ENCODE assay signal across 1 cellular context in the genomic region with DNA sequence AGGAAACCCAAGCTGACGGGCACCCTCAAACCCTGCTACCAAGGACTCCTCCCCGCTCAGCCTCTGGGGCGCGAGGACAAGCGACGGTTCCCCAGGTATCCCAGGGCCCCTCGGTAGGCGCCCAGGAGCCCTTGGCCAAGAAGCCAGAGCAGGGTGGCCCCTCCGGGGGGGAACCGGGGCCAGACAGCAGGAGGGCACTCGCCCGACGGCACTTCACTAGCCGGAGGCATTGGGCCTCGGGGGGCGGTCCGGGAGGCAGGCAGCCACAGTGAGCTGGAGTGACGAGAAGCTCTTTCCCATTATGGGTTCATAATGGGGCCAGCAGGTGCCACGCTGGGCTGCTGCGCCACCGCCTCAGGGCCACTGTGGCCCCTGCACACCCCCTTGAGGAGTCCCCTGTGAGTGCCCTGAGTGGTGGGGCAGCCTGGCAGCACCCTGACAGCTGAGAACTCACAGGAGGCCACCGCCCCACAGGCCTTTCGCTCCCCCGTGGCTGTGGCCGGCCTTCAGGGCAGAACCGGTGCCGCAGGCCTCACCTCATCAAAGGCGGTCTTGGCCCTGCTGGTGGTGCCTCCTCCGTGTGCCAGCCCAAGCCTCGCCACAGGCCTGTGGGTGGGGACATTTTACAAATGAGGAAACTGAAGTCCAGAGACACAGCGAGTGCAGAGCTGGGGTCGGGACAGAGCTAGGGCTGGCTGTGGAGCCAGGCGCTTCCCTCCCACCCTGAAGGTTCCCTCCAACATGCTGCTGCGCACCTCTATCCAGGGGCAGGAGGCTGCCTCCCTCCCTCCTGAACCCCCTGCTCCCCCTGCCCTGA.
TF ChIP-seq lines count a peak whose summit lies in the region.

No MANE protein-coding gene starts in this region.

TF ChIP-seq in HEK293, 187 proteins besides CTCF, POLR2A, EP300 and RAD21 (continued from another document):
- TF ChIP-seq, protein P1, sequence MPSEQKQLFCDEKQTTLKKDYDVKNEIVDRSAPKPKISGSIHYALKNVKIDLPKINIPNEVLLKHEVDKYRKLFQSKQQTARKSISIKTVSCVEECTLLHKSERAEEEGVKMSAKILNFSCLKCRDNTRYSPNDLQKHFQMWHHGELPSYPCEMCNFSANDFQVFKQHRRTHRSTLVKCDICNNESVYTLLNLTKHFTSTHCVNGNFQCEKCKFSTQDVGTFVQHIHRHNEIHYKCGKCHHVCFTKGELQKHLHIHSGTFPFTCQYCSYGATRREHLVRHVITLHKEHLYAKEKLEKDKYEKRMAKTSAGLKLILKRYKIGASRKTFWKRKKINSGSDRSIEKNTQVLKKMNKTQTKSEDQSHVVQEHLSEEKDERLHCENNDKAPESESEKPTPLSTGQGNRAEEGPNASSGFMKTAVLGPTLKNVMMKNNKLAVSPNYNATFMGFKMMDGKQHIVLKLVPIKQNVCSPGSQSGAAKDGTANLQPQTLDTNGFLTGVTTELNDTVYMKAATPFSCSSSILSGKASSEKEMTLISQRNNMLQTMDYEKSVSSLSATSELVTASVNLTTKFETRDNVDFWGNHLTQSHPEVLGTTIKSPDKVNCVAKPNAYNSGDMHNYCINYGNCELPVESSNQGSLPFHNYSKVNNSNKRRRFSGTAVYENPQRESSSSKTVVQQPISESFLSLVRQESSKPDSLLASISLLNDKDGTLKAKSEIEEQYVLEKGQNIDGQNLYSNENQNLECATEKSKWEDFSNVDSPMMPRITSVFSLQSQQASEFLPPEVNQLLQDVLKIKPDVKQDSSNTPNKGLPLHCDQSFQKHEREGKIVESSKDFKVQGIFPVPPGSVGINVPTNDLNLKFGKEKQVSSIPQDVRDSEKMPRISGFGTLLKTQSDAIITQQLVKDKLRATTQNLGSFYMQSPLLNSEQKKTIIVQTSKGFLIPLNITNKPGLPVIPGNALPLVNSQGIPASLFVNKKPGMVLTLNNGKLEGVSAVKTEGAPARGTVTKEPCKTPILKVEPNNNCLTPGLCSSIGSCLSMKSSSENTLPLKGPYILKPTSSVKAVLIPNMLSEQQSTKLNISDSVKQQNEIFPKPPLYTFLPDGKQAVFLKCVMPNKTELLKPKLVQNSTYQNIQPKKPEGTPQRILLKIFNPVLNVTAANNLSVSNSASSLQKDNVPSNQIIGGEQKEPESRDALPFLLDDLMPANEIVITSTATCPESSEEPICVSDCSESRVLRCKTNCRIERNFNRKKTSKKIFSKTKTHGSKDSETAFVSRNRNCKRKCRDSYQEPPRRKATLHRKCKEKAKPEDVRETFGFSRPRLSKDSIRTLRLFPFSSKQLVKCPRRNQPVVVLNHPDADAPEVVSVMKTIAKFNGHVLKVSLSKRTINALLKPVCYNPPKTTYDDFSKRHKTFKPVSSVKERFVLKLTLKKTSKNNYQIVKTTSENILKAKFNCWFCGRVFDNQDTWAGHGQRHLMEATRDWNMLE (tag by site-specific recombination; conservative IDR thresholded peaks at IDR 0.05; ENCODE audit: low read depth) = no peak
- TF ChIP-seq ZSCAN16 (tag by site-specific recombination; IDR thresholded peaks at IDR 0.05) (no peak), ZIC2 (tag by site-specific recombination; IDR thresholded peaks at IDR 0.05) (0 out of 2 replicates have a peak, but pooled peaks have one; percentile 21), PRDM1 (tag by site-specific recombination; IDR thresholded peaks at IDR 0.05) (no peak), ZBTB1 (tag by site-specific recombination; IDR thresholded peaks at IDR 0.05) (no peak), GLIS1 (tag by site-specific recombination; IDR thresholded peaks at IDR 0.05) (no peak), SCRT1 (tag by site-specific recombination; IDR thresholded peaks at IDR 0.05; ENCODE audit: borderline replicate concordance) (no peak), ZBTB44 (tag by site-specific recombination; IDR thresholded peaks at IDR 0.05) (no peak), ZNF843 (tag by site-specific recombination; IDR thresholded peaks at IDR 0.05) (no peak), ZNF423 (tag by site-specific recombination; IDR thresholded peaks at IDR 0.05) (no peak), KLF1 (tag by site-specific recombination; IDR thresholded peaks at IDR 0.05) (no peak), ZNF2 (tag by site-specific recombination; IDR thresholded peaks at IDR 0.05) (no peak)
- TF ChIP-seq, protein P2, sequence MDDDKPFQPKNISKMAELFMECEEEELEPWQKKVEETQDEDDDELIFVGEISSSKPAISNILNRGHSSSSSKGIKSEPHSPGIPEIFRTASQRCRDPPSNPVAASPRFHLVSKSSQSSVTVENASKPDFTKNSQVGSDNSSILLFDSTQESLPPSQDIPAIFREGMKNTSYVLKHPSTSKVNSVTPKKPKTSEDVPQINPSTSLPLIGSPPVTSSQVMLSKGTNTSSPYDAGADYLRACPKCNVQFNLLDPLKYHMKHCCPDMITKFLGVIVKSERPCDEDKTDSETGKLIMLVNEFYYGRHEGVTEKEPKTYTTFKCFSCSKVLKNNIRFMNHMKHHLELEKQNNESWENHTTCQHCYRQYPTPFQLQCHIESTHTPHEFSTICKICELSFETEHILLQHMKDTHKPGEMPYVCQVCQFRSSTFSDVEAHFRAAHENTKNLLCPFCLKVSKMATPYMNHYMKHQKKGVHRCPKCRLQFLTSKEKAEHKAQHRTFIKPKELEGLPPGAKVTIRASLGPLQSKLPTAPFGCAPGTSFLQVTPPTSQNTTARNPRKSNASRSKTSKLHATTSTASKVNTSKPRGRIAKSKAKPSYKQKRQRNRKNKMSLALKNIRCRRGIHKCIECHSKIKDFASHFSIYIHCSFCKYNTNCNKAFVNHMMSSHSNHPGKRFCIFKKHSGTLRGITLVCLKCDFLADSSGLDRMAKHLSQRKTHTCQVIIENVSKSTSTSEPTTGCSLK (tag by site-specific recombination; IDR thresholded peaks at IDR 0.05) = no peak
TF ChIP-seq in HEK293: peak in this region for 2.
